In the genomic region with DNA sequence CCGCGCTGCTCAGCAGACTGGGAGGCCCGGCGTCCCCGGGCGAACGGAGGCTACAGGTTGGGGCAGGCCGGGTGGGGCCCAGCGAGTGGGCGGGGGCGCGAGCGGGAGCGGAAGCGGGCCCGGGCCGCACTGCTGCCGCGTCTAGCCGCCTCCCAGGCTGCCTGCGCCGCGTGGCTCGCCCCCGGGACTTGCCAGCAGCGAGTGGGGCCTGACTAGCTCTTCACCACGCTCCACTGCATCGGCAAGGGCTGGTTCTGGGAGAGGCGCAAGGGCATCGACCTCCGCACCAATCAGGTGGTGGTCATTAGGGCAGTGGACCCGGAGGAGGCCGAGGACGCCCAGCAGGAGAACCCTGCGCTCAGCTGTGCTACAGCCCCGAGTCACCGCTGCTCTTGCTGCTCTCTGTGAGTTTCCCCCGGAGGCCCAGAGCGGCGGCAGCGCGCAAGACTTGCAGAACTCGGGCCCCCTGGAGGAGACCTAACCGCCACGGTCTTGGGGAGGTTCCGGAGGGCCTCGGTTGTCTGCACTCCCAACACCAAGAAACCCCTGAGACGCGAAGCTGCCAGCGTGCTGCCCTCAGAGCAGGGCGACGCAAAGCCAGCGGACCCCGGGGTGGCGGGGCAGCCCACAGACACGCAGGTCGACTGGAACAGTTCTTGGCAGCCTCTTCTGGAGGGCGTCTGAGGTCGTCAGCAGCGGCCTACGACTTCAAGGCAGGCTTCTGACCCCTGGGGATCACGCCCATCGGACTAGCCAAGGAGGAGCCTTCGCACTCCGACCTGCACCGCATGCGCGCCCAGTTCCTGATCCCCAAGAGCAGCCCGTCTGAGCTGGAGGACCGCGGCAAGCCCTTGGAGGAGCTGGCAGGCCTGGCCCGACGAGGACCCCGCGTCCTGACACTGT, we compare ENCODE assay signal across 8 cellular contexts. TPM values are rescaled to one million over a fixed set of nuclear protein-coding genes. Genes with fewer than 3 reads are reported as not detected.
DNase-seq lines count a peak whose midpoint lies in the region; ATAC-seq and TF ChIP-seq lines count a peak whose summit lies in the region.

No MANE protein-coding gene starts in this region.

- peaks cover 7% of the 10 kb centered on the region for H3K4me1 Mint-ChIP-seq in activated naive CD4-positive, alpha-beta T cell treated with anti-CD3 and anti-CD28 coated beads, Interleukin-2, amount 10 ng/mL, durations not matched to agents 7 days and 5 days

- BruUV-seq in OCI-LY7 (replicated peaks; lab: Mats Ljungman, UMichigan) = no TSS peak

- ATAC-seq in HG03432 (IDR thresholded peaks at IDR 0.05; ENCODE audit: unreplicated experiment) = peak; percentile 67

- H3K27me3 Mint-ChIP-seq in activated naive CD4-positive, alpha-beta T cell treated with anti-CD3 and anti-CD28 coated beads, Interleukin-2, amount 10 ng/mL, durations not matched to agents 7 days and 5 days = peaks cover 40% of the 10 kb centered on the region

- no peak overlapping the region; the same call in 1 of the 2 replicates for H3K4me2 ChIP-seq in OCI-LY7 (ENCODE audit: low read length)

- no peaks in the 10 kb centered on the region for H4K20me1 ChIP-seq in OCI-LY7 (ENCODE audit: insufficient read depth, low read length)

- no peaks in the 10 kb centered on the region for H3K9me2 ChIP-seq in OCI-LY7 (ENCODE audit: insufficient read depth, low read length)

- POLR2A ChIA-PET in OCI-LY7 (lab: Charles Lee) = interaction anchor here (0.6 kb wide), 1 partner anchor 21 kb away, joined by 3 read pairs; no protein-coding TSS in a partner anchor

- H3K27me3 ChIP-seq in WERI-Rb-1 (ENCODE audit: insufficient read depth, low read depth, severe bottlenecking) = no peaks in the 10 kb centered on the region

- intact Hi-C loops in OCI-LY7 (cut with micrococcal nuclease; ENCODE audit: unreplicated experiment) = no loop called here

- H3K36me3 ChIP-seq in OCI-LY7 (ENCODE audit: insufficient read depth, low read length) = no peaks in the 10 kb centered on the region
- H3K36me3 ChIP-seq in WERI-Rb-1 = no peaks in the 10 kb centered on the region

- no peaks in the 10 kb centered on the region for H3K4me1 ChIP-seq in OCI-LY7 (ENCODE audit: insufficient read depth, low read length, poor library complexity, severe bottlenecking)

- H3K27ac ChIP-seq in OCI-LY7 (ENCODE audit: low read depth, low read length, poor library complexity, severe bottlenecking) (no peak overlapping the region), WERI-Rb-1 (no peak overlapping the region)

- peak overlapping the region; percentile 23 for H3K4me3 Mint-ChIP-seq in activated naive CD4-positive, alpha-beta T cell treated with anti-CD3 and anti-CD28 coated beads, Interleukin-2, amount 10 ng/mL, durations not matched to agents 7 days and 5 days

- H3K4me3 ChIP-seq in OCI-LY7 (ENCODE audit: low read depth, low read length, poor library complexity, severe bottlenecking) (no peak overlapping the region), WERI-Rb-1 (ENCODE audit: low read depth, low read length) (no peak overlapping the region)

- H3K27ac Mint-ChIP-seq in activated naive CD4-positive, alpha-beta T cell treated with anti-CD3 and anti-CD28 coated beads, Interleukin-2, amount 10 ng/mL, durations not matched to agents 7 days and 5 days = no peak overlapping the region

- no peak overlapping the region for H2AFZ ChIP-seq in OCI-LY7 (ENCODE audit: low read length)

- CTCF ChIA-PET in activated naive CD4-positive, alpha-beta T cell treated with anti-CD3 and anti-CD28 coated beads, Interleukin-2, amount 10 ng/mL, durations not matched to agents 7 days and 5 days (lab: Charles Lee) = interaction anchor here (0.9 kb wide), 1 partner anchor 23 kb away, joined by 3 read pairs; no protein-coding TSS in a partner anchor
- CTCF ChIA-PET in OCI-LY7 (lab: Charles Lee; ENCODE audit: unreplicated experiment) = no interaction called here

- peaks cover 10% of the 10 kb centered on the region for H3K9me3 Mint-ChIP-seq in activated naive CD4-positive, alpha-beta T cell treated with anti-CD3 and anti-CD28 coated beads, Interleukin-2, amount 10 ng/mL, durations not matched to agents 7 days and 5 days

- no peaks in the 10 kb centered on the region for H3K79me2 ChIP-seq in OCI-LY7 (ENCODE audit: insufficient read depth, low read depth, low read length)

- H3K36me3 Mint-ChIP-seq in activated naive CD4-positive, alpha-beta T cell treated with anti-CD3 and anti-CD28 coated beads, Interleukin-2, amount 10 ng/mL, durations not matched to agents 7 days and 5 days = peaks cover 5% of the 10 kb centered on the region

- TF ChIP-seq CTCF in OCI-LY7 (conservative IDR thresholded peaks at IDR 0.05; ENCODE audit: low read length) (no peak), WERI-Rb-1 (IDR thresholded peaks at IDR 0.05; ENCODE audit: low read depth, low read length) (no peak)

- H3K9me3 ChIP-seq in OCI-LY7 (ENCODE audit: low read length) = 0 out of 2 replicates have a peak, but pooled peaks cover 6% of the 10 kb centered on the region
- no peaks in the 10 kb centered on the region for H3K9me3 ChIP-seq in WERI-Rb-1 (ENCODE audit: severe bottlenecking)

- DNase-seq in activated naive CD4-positive, alpha-beta T cell treated with anti-CD3 and anti-CD28 coated beads, Interleukin-2, amount 10 ng/mL, durations not matched to agents 7 days and 5 days = peak; percentile 63
- peak; percentile 49 for DNase-seq in iPS-NIHi7 (ENCODE audit: extremely low spot score)
- peak; percentile 64 for DNase-seq in stimulated activated CD4-positive, alpha-beta T cell treated with anti-CD3 and anti-CD28 coated beads, Interleukin-4, amount 100 ng/mL, for 1 hour
- no peak for DNase-seq in OCI-LY7 (ENCODE audit: low spot score)
- DNase-seq in mucosa of gallbladder (ENCODE audit: low spot score) = no peak
- DNase-seq in RKO (ENCODE audit: low spot score) = no peak
- DNase-seq in WERI-Rb-1 = no peak

RNA-seq across cellular contexts. Expression of a gene that starts 27.2 kb away (rescaled TPM):
- 69.7 and 85.0 TPM in 2 replicates for total RNA-seq in OCI-LY7 (2014; rRNA removed; shearing (Covaris generic))
- total RNA-seq in OCI-LY7 (2022) (54.9 and 64.2 TPM in 2 replicates), mucosa of gallbladder (31.0 TPM)

RNA-seq across cellular contexts. Expression of a gene that starts 36.5 kb away (rescaled TPM):
- 61.6 and 74.6 TPM in 2 replicates for total RNA-seq in OCI-LY7 (2014; rRNA removed; shearing (Covaris generic))
- total RNA-seq in OCI-LY7 (2022) = 108 and 115 TPM in 2 replicates
- total RNA-seq in mucosa of gallbladder = 25.5 TPM

Comparison
In these comparisons a context has a peak if more than half of its experiments do, and no peak if none do; other contexts are left out.
1. DNase-seq: peak in activated naive CD4-positive, alpha-beta T cell treated with anti-CD3 and anti-CD28 coated beads, Interleukin-2, amount 10 ng/mL, durations not matched to agents 7 days and 5 days (single experiment), iPS-NIHi7 (single experiment) and stimulated activated CD4-positive, alpha-beta T cell treated with anti-CD3 and anti-CD28 coated beads, Interleukin-4, amount 100 ng/mL, for 1 hour (single experiment); none in OCI-LY7 (single experiment), mucosa of gallbladder (single experiment), RKO (single experiment) and WERI-Rb-1 (single experiment).